ENCODE assay signal across 8 cellular contexts in the genomic region with DNA sequence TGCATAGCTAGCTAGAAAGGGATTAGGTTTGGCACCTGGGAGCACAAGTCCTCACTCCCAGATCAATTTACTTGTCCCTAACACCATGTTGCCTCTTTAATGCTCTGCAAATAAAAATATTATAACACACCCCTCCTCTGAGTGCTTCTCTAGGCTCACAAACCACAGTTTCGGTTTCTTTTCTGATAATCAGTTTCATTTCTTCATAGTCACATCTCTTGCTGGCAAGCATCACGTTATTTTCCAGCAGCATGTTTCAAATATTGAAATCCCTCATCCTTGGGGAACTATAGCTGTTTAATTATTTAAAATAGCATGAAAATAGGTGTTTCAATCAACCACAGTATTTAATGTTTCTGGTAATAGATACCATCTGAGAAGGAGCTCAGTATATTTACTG. TPM values are rescaled to one million over a fixed set of nuclear protein-coding genes. Genes with fewer than 3 reads are reported as not detected.
A peak's percentile ranks its signal among the peaks of the same experiment; 100 is the strongest.
DNase-seq lines count a peak whose midpoint lies in the region; ATAC-seq lines count a peak whose summit lies in the region.

No MANE protein-coding gene starts in this region.

- H3K27ac Mint-ChIP-seq in activated T-helper 17 cell treated with anti-CD3 and anti-CD28 coated beads, Interleukin-2, amount 50 U/mL, for 72 hours: peak overlapping the region; percentile 84

- DNase-seq in GM03348 (ENCODE audit: low spot score) (peak; percentile 42), pons (ENCODE audit: low spot score) (peak; percentile 55), NCI-H446 treated with DMSO at 0.1 percent for 48 hours (lab: John Stamatoyannopoulos, UW) (no peak), NCI-H345 (lab: John Stamatoyannopoulos, UW) (no peak)
- DNase-seq in effector CD4-positive, alpha-beta T cell: no peak

- H3K4me3 Mint-ChIP-seq in activated T-helper 17 cell treated with anti-CD3 and anti-CD28 coated beads, Interleukin-2, amount 50 U/mL, for 72 hours: peak overlapping the region; percentile 71

- H3K9me3 Mint-ChIP-seq in activated T-helper 17 cell treated with anti-CD3 and anti-CD28 coated beads, Interleukin-2, amount 50 U/mL, for 72 hours: no peaks in the 10 kb centered on the region

- H3K4me1 Mint-ChIP-seq in activated T-helper 17 cell treated with anti-CD3 and anti-CD28 coated beads, Interleukin-2, amount 50 U/mL, for 72 hours: peaks cover 37% of the 10 kb centered on the region

- H3K36me3 Mint-ChIP-seq in activated T-helper 17 cell treated with anti-CD3 and anti-CD28 coated beads, Interleukin-2, amount 50 U/mL, for 72 hours (ENCODE audit: low read depth): no peaks in the 10 kb centered on the region

- H3K27me3 Mint-ChIP-seq in activated T-helper 17 cell treated with anti-CD3 and anti-CD28 coated beads, Interleukin-2, amount 50 U/mL, for 72 hours: no peaks in the 10 kb centered on the region

- peak; percentile 69 for ATAC-seq in GM19452 (IDR thresholded peaks at IDR 0.05; ENCODE audit: unreplicated experiment)
- ATAC-seq in HG03442 (IDR thresholded peaks at IDR 0.05; ENCODE audit: unreplicated experiment): peak; percentile 66
- ATAC-seq in activated T-helper 17 cell treated with anti-CD3 and anti-CD28 coated beads, Interleukin-2, amount 50 U/mL, for 72 hours (replicated peaks): peak; percentile 71

RNA-seq across cellular contexts. Expression of gene SMCHD1, which starts 13.9 kb away (rescaled TPM):
- 100 to 1,000 TPM in 1 of 2 donors, 10 to 100 TPM in 1; 99.5 to 106 TPM for total RNA-seq in activated T-helper 17 cell treated with anti-CD3 and anti-CD28 coated beads, Interleukin-2, amount 50 U/mL, for 72 hours

Comparison
In these comparisons a context has a peak if more than half of its experiments do, and no peak if none do; other contexts are left out.
1. DNase-seq: peak in GM03348 (single experiment) and pons (single experiment); none in effector CD4-positive, alpha-beta T cell (single experiment), NCI-H446 treated with DMSO at 0.1 percent for 48 hours (single experiment) and NCI-H345 (single experiment).
2. Peak in every context shown above with its lines, with median percentiles within 50 percentile points of each other: ATAC-seq.